Comparison of ENCODE assay signal across 8 cellular contexts in the genomic region with DNA sequence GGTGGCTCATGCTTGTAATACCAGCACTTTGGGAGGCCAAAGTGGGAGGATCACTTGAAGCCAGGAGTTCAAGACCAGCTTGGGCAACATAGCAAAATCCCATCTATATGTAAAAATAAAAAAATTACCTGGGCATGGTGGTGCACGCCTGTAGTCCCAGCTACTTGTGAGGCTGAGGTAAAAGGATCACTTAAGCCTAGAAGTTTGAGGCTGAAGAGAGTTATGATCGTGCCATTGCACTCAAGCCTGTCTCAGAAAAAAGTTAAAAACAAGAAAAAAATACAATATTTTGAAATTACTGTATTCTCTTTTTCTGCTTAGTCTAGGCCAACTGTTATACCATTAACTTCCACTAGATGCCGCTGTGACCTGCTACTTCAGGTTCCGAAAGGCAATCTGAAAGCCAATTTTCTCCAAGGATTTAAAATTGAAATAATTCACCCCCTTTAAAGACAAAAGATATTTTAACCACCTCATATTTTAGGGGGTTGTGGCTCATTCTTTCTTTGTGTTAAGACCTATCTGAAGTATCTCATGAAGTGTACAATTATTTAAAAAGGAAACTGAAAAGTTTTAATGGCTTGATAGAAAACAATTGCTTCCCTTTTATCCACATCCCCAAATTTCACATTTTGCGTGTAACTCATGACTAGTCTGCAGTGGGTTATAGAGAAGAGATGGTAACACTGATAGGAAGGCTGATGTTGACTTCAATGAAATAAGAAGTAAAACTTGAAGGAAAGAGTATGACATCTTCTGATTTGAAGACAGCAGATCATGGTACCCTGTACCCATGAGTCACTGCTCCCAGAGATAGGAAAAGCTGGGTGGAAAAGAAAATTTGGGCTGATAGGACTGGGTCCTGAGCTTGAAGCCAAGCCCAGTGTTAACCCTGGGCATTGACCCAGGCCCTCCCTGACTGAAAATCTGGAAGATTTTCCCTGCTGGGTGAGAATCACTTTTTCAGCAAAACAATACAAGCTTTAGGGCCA. TPM values are rescaled to one million over a fixed set of nuclear protein-coding genes. Genes with fewer than 3 reads are reported as not detected.
DNase-seq lines count a peak whose midpoint lies in the region; ATAC-seq and TF ChIP-seq lines count a peak whose summit lies in the region.

No MANE protein-coding gene starts in this region.

- H3K4me1 Mint-ChIP-seq in activated CD4-positive, alpha-beta memory T cell treated with anti-CD3 and anti-CD28 coated beads for 36 hours (ENCODE audit: low read depth), result no peaks in the 10 kb centered on the region
- peaks cover 6% of the 10 kb centered on the region for H3K4me1 Mint-ChIP-seq in progenitor cell of endocrine pancreas (ENCODE audit: low read depth)

- no peak overlapping the region for H3K4me3 Mint-ChIP-seq in activated CD4-positive, alpha-beta memory T cell treated with anti-CD3 and anti-CD28 coated beads for 36 hours
- no peak overlapping the region for H3K4me3 Mint-ChIP-seq in progenitor cell of endocrine pancreas (ENCODE audit: low read depth)

- H3K27me3 Mint-ChIP-seq in activated CD4-positive, alpha-beta memory T cell treated with anti-CD3 and anti-CD28 coated beads for 36 hours, result peaks cover 7% of the 10 kb centered on the region
- peaks cover 23% of the 10 kb centered on the region for H3K27me3 Mint-ChIP-seq in progenitor cell of endocrine pancreas

- no peak overlapping the region for H3K27ac Mint-ChIP-seq in activated CD4-positive, alpha-beta memory T cell treated with anti-CD3 and anti-CD28 coated beads for 36 hours
- H3K27ac Mint-ChIP-seq in progenitor cell of endocrine pancreas, result no peak overlapping the region

- no peaks in the 10 kb centered on the region for H3K36me3 Mint-ChIP-seq in activated CD4-positive, alpha-beta memory T cell treated with anti-CD3 and anti-CD28 coated beads for 36 hours
- no peaks in the 10 kb centered on the region for H3K36me3 Mint-ChIP-seq in progenitor cell of endocrine pancreas (ENCODE audit: insufficient read depth)

- no peaks in the 10 kb centered on the region for H3K9me3 Mint-ChIP-seq in activated CD4-positive, alpha-beta memory T cell treated with anti-CD3 and anti-CD28 coated beads for 36 hours
- peaks cover 4% of the 10 kb centered on the region for H3K9me3 Mint-ChIP-seq in progenitor cell of endocrine pancreas (ENCODE audit: low read depth)

- DNase-seq in Daoy (ENCODE audit: low read depth), result peak; percentile 59
- peak; percentile 30 for DNase-seq in NCI-H146 (lab: John Stamatoyannopoulos, UW)
- peak; percentile 33 for DNase-seq in activated CD4-positive, alpha-beta memory T cell treated with anti-CD3 and anti-CD28 coated beads for 36 hours
- DNase-seq in foreskin fibroblast, result peak; percentile 23 to 78
- DNase-seq in progenitor cell of endocrine pancreas (ENCODE audit: low spot score, unreplicated experiment), result no peak

- CTCF ChIA-PET in activated CD4-positive, alpha-beta memory T cell treated with anti-CD3 and anti-CD28 coated beads for 36 hours (lab: Charles Lee), result interaction anchor here (0.7 to 3.2 kb wide), 19 partner anchors 8 to 517 kb away, joined by 3 to 12 read pairs (median 4); no protein-coding TSS in a partner anchor

- no peak overlapping the region for H3K27ac ChIP-seq in 22Rv1

- POLR2A ChIA-PET in activated CD4-positive, alpha-beta memory T cell treated with anti-CD3 and anti-CD28 coated beads for 36 hours (lab: Charles Lee), result no interaction called here

- ATAC-seq in HG02840 (IDR thresholded peaks at IDR 0.05; ENCODE audit: low FRiP score, unreplicated experiment) (no peak), GM19467 (IDR thresholded peaks at IDR 0.05; ENCODE audit: unreplicated experiment) (no peak)

- intact Hi-C loops in activated CD4-positive, alpha-beta memory T cell treated with anti-CD3 and anti-CD28 coated beads for 36 hours (cut with micrococcal nuclease), result loop anchor here (1.0 to 5.0 kb wide), 3 partner anchors 85 to 423 kb away; no protein-coding TSS in a partner anchor

- TF ChIP-seq CTCF in 22Rv1 (IDR thresholded peaks at IDR 0.05) (peak; percentile 91), foreskin fibroblast (IDR thresholded peaks at IDR 0.05; ENCODE audit: low read depth, low read length) (peak; percentile 83), progenitor cell of endocrine pancreas (IDR thresholded peaks at IDR 0.05; ENCODE audit: unreplicated experiment) (peak; percentile 96)

- no peak overlapping the region for H3K4me3 ChIP-seq in foreskin fibroblast (ENCODE audit: low read depth in 1 of 2, low read length in 2 of 2)

RNA-seq across cellular contexts. Expression of a gene that starts 24.4 kb away (rescaled TPM):
- 0.33 and 1.3 TPM in 2 replicates for total RNA-seq in Daoy (2014; rRNA removed; shearing (Covaris generic))
- total RNA-seq in activated CD4-positive, alpha-beta memory T cell treated with anti-CD3 and anti-CD28 coated beads for 36 hours, result not detected
- total RNA-seq in progenitor cell of endocrine pancreas, result not detected in 2 replicates
